Comparison of ENCODE assay signal across 1 cellular context in genomic region chr11:47409440-47410403, GRCh38.
TF ChIP-seq lines count a peak whose summit lies in the region.

No MANE protein-coding gene starts in this region.

TF ChIP-seq in endothelial cell of umbilical vein, 7 proteins besides CTCF, POLR2A, EP300 and RAD21:
- TF ChIP-seq MYC (IDR thresholded peaks at IDR 0.05; ENCODE audit: low read depth, low read length) (no peak), FOS (IDR thresholded peaks at IDR 0.05; ENCODE audit: borderline replicate concordance, insufficient read depth, low read length) (no peak), GATA2 (IDR thresholded peaks at IDR 0.05; ENCODE audit: insufficient read depth, insufficient read length, low read depth, low read length) (no peak), JUN (IDR thresholded peaks at IDR 0.05; ENCODE audit: borderline replicate concordance, insufficient read depth, insufficient read length, low read depth) (no peak), POLR2AphosphoS5 (IDR thresholded peaks at IDR 0.05; ENCODE audit: insufficient read depth, low read depth, low read length) (no peak), MAX (IDR thresholded peaks at IDR 0.05; ENCODE audit: insufficient read depth, insufficient read length) (no peak), EZH2 (IDR thresholded peaks at IDR 0.05; ENCODE audit: borderline replicate concordance, low read depth, low read length, severe bottlenecking) (no peak)
